Comparison of ENCODE assay signal across 8 cellular contexts in the genomic region with DNA sequence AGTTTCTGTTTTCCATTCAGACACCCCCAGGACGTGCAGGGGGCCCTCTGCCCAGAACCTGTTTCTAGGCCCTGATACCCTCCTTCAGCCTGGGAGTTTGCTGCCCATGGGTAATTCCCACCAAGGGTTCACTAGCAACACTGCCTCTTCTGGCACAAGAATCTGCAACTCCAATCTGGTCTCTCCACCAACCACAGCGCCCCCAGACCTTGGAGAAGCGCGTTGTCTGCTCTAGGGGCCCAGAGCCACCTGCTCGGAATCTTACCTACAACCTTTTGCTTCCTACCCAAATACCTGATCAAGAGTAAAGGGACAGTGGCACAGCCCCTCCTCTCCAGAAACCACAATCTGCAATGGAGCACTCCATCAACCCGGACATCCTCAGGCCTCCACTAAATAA. TPM values are rescaled to one million over a fixed set of nuclear protein-coding genes. Genes with fewer than 3 reads are reported as not detected.
A peak's percentile ranks its signal among the peaks of the same experiment; 100 is the strongest.
DNase-seq lines count a peak whose midpoint lies in the region; ATAC-seq and TF ChIP-seq lines count a peak whose summit lies in the region.

No MANE protein-coding gene starts in this region.

- H3K79me2 ChIP-seq in osteoblast (ENCODE audit: insufficient read depth, low read length) = peaks cover 52% of the 10 kb centered on the region

- peaks cover 2 to 15% of the 10 kb centered on the region in 2 donors for H3K27me3 Mint-ChIP-seq in CD8-positive, alpha-beta memory T cell

- peak overlapping the region; percentile 99 for H3K9ac ChIP-seq in NT2/D1 (ENCODE audit: insufficient read length, low read depth)
- peak overlapping the region; percentile 71 for H3K9ac ChIP-seq in endocrine pancreas (ENCODE audit: control insufficient read depth, insufficient read depth, low read length)

- peaks cover 45 to 52% (median 51%) of the 10 kb centered on the region in 3 donors for H3K4me1 Mint-ChIP-seq in CD8-positive, alpha-beta memory T cell

- H3K27ac Mint-ChIP-seq in CD8-positive, alpha-beta memory T cell = peak overlapping the region; percentile 73 to 96 (median 90)

- no peaks in the 10 kb centered on the region for H3K27me3 ChIP-seq in CD8-positive, alpha-beta memory T cell (ENCODE audit: insufficient read depth, low read length, poor library complexity, severe bottlenecking)
- H3K27me3 ChIP-seq in NT2/D1 (ENCODE audit: insufficient read depth, insufficient read length) = no peaks in the 10 kb centered on the region
- H3K27me3 ChIP-seq in endocrine pancreas (ENCODE audit: control insufficient read depth, insufficient read depth, low read length) = no peaks in the 10 kb centered on the region
- H3K27me3 ChIP-seq in osteoblast (ENCODE audit: insufficient read depth, low read length) = no peaks in the 10 kb centered on the region

- peaks cover 25% of the 10 kb centered on the region for H4K20me1 ChIP-seq in osteoblast (ENCODE audit: insufficient read depth, low read length)

- peaks cover 19% of the 10 kb centered on the region for H3K4me1 ChIP-seq in CD8-positive, alpha-beta memory T cell (ENCODE audit: insufficient read depth, low read length)
- H3K4me1 ChIP-seq in NT2/D1 (ENCODE audit: insufficient read depth, insufficient read length) (peaks cover 4% of the 10 kb centered on the region), endocrine pancreas (ENCODE audit: control insufficient read depth, insufficient read depth, low read length) (no peaks in the 10 kb centered on the region), osteoblast (ENCODE audit: insufficient read depth, low read length) (peaks cover 12% of the 10 kb centered on the region)

- POLR2A ChIA-PET in CD8-positive, alpha-beta memory T cell (lab: Charles Lee) = interaction anchor here (0.9 to 1.4 kb wide), 2 partner anchors 292 to 564 kb away, joined by 3 read pairs; a partner anchor contains a TSS

- CTCF ChIA-PET in CD8-positive, alpha-beta memory T cell (lab: Charles Lee) = no interaction called here

- no peak for TF ChIP-seq CTCF in osteoblast (IDR thresholded peaks at IDR 0.05; ENCODE audit: extremely low read depth, low read depth, low read length)

- peaks cover 41% of the 10 kb centered on the region for H3K9me3 ChIP-seq in CD8-positive, alpha-beta memory T cell (ENCODE audit: low read length)
- peaks cover 50% of the 10 kb centered on the region for H3K9me3 ChIP-seq in NT2/D1 (ENCODE audit: insufficient read depth, low read length)
- peaks cover 5% of the 10 kb centered on the region for H3K9me3 ChIP-seq in endocrine pancreas (ENCODE audit: control insufficient read depth, low read length)
- peaks cover 3% of the 10 kb centered on the region for H3K9me3 ChIP-seq in osteoblast (ENCODE audit: low read depth, low read length)

- peak overlapping the region; percentile 92 to 98 (median 95) for H3K4me3 Mint-ChIP-seq in CD8-positive, alpha-beta memory T cell

- peaks cover 21 to 67% (median 61%) of the 10 kb centered on the region in 3 donors for H3K36me3 Mint-ChIP-seq in CD8-positive, alpha-beta memory T cell

- H3K4me3 ChIP-seq in CD8-positive, alpha-beta memory T cell (ENCODE audit: low read length) = peak overlapping the region; percentile 95
- peak overlapping the region; percentile 86 for H3K4me3 ChIP-seq in NT2/D1 (ENCODE audit: insufficient read length, low read depth)
- peak overlapping the region; percentile 23 for H3K4me3 ChIP-seq in endocrine pancreas (ENCODE audit: control insufficient read depth, insufficient read depth, low read length)
- peak overlapping the region; percentile 98 for H3K4me3 ChIP-seq in osteoblast (ENCODE audit: insufficient read depth, low read length)

- peak overlapping the region; percentile 100 for H2AFZ ChIP-seq in osteoblast (ENCODE audit: low read length)

- no peak for DNase-seq in CD8-positive, alpha-beta memory T cell
- no peak for DNase-seq in NT2/D1 (ENCODE audit: low read depth, low spot score)
- no peak for DNase-seq in osteoblast (ENCODE audit: insufficient read length, low spot score, missing footprints)
- no peak for DNase-seq in SKM-1 (lab: John Stamatoyannopoulos, UW; ENCODE audit: unreplicated experiment)
- no peak for DNase-seq in NCI-H2029 treated with DMSO at 0.1 percent for 48 hours (lab: John Stamatoyannopoulos, UW)

- H3K36me3 ChIP-seq in CD8-positive, alpha-beta memory T cell (ENCODE audit: insufficient read depth, low read length) = peaks cover 23% of the 10 kb centered on the region
- H3K36me3 ChIP-seq in NT2/D1 (ENCODE audit: insufficient read depth, insufficient read length, low read length) (peaks cover 47% of the 10 kb centered on the region), endocrine pancreas (ENCODE audit: control insufficient read depth, insufficient read depth, low read length) (peaks cover 25% of the 10 kb centered on the region), osteoblast (ENCODE audit: insufficient read depth, low read length) (peaks cover 14% of the 10 kb centered on the region)

- H3K9me3 Mint-ChIP-seq in CD8-positive, alpha-beta memory T cell = peaks cover 43 to 74% (median 58%) of the 10 kb centered on the region in 5 donors

- ATAC-seq in GM19395 (IDR thresholded peaks at IDR 0.05; ENCODE audit: unreplicated experiment) = no peak
- no peak for ATAC-seq in GM21619 (IDR thresholded peaks at IDR 0.05; ENCODE audit: unreplicated experiment)

- peak overlapping the region; percentile 98 for H3K4me2 ChIP-seq in osteoblast (ENCODE audit: insufficient read depth, low read length)

- H3K27ac ChIP-seq in CD8-positive, alpha-beta memory T cell (ENCODE audit: low read depth, low read length) = peak overlapping the region; percentile 74
- peak overlapping the region; percentile 81 for H3K27ac ChIP-seq in osteoblast (ENCODE audit: low read depth, low read length)

RNA-seq across cellular contexts. Expression of a gene that starts 0.8 kb away (rescaled TPM):
- 1 to 10 TPM; 8.6 to 9.1 TPM for total RNA-seq in CD8-positive, alpha-beta memory T cell
- 8.4 TPM for polyA plus RNA-seq in CD8-positive, alpha-beta memory T cell
- total RNA-seq in osteoblast = 5.0 and 9.4 TPM in 2 replicates

RNA-seq across cellular contexts. Expression of a gene that starts 29.9 kb away (rescaled TPM):
- not detected for total RNA-seq in CD8-positive, alpha-beta memory T cell
- polyA plus RNA-seq in CD8-positive, alpha-beta memory T cell = not detected
- not detected in 2 replicates for total RNA-seq in osteoblast

RNA-seq across cellular contexts. Expression of a gene that starts 51.3 kb away (rescaled TPM):
- total RNA-seq in CD8-positive, alpha-beta memory T cell = 1 to 10 TPM; 1.2 to 1.6 TPM
- polyA plus RNA-seq in CD8-positive, alpha-beta memory T cell = 0.10 TPM
- total RNA-seq in osteoblast = 9.4 and 11.8 TPM in 2 replicates

Comparison
In these comparisons a context has a peak if more than half of its experiments do, and no peak if none do; other contexts are left out.
1. H3K4me3 ChIP-seq: peak in every context shown above with its lines; median percentile 98 in osteoblast; 95 in CD8-positive, alpha-beta memory T cell; 86 in NT2/D1; 23 in endocrine pancreas.